8 cellular contexts compared by ENCODE assay signal in the genomic region with DNA sequence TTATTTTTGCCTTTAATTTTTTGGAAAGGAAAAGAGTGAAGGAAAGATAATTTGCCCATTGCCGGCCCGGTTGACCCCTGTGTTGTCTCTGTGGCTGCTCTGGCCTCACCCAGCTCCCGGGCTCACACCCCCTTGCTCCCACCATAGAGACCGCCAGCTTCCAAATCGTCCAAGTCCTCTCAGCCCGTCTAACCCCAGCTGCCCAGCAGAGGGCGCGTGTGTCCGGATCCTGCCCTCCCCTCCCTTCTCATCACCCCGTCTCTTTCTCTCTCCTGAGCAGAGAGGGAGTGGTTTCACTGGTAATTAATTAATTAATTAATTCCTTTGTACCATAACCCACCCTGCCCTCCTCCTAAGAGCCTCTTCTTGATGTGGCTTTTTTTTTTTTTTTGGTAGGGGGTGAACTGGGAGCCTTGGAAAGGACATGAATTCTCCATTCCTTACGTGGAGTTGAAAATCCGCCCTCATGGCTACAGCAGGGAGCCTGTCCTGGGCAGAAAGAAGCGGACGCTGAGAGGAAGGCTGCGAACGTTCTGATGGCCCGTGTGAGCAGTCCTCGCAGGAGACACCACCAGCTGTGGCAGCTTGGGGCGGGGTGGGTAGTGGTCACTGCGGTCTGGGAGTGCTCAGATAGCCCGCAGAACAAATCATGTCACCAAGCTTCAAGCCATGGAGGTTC. TPM values are rescaled to one million over a fixed set of nuclear protein-coding genes. Genes with fewer than 3 reads are reported as not detected.
DNase-seq lines count a peak whose midpoint lies in the region; ATAC-seq and TF ChIP-seq lines count a peak whose summit lies in the region.

No MANE protein-coding gene starts in this region.

- peak; percentile 44 for ATAC-seq in HG03064 (IDR thresholded peaks at IDR 0.05; ENCODE audit: low read depth, unreplicated experiment)
- ATAC-seq in HG02852 (IDR thresholded peaks at IDR 0.05; ENCODE audit: unreplicated experiment), result no peak

- H3K27me3 ChIP-seq in GM06990 (replicated peaks; ENCODE audit: control insufficient read depth, insufficient read depth, low read length), result no peaks in the 10 kb centered on the region

- H3K36me3 ChIP-seq in GM06990 (ENCODE audit: control insufficient read depth, insufficient read depth, low read length), result no peaks in the 10 kb centered on the region

- no peak overlapping the region for H3K4me3 ChIP-seq in GM06990 (replicated peaks; ENCODE audit: low read depth, low read length)

- peak; percentile 95 for TF ChIP-seq CTCF in GM06990 (IDR thresholded peaks at IDR 0.05; ENCODE audit: insufficient read depth, low read length, poor library complexity, severe bottlenecking)

- DNase-seq in GM06990 (ENCODE audit: extremely low read depth, insufficient read length) (peak; percentile 70), NCI-H69 (lab: John Stamatoyannopoulos, UW) (peak; percentile 75), ecto neural progenitor cell (ENCODE audit: low spot score) (peak; percentile 87), lung microvascular endothelial cell (ENCODE audit: low read depth in 2 of 2) (peak; percentile 60 to 71)
- DNase-seq in activated CD4-positive, alpha-beta T cell treated with anti-CD3 and anti-CD28 coated beads, Interleukin-2, amount 50 U/mL, for 4 hours, result peak; percentile 55 to 67
- peak; percentile 29 to 36 for DNase-seq in stimulated activated CD8-positive, alpha-beta memory T cell treated with anti-CD3 and anti-CD28 coated beads, Interleukin-2, amount 100 ng/mL, for 1 hour (ENCODE audit: low read depth in 2 of 2)

RNA-seq across cellular contexts. Expression of a gene that starts 45.9 kb away (rescaled TPM):
- total RNA-seq in lung microvascular endothelial cell, result 4.2 and 11.6 TPM in 2 replicates

Comparison
In these comparisons a context has a peak if more than half of its experiments do, and no peak if none do; other contexts are left out.
1. DNase-seq: peak in every context shown above with its lines; median percentile 87 in ecto neural progenitor cell; 75 in NCI-H69; 70 in GM06990; 66 in lung microvascular endothelial cell; 61 in activated CD4-positive, alpha-beta T cell treated with anti-CD3 and anti-CD28 coated beads, Interleukin-2, amount 50 U/mL, for 4 hours; 32 in stimulated activated CD8-positive, alpha-beta memory T cell treated with anti-CD3 and anti-CD28 coated beads, Interleukin-2, amount 100 ng/mL, for 1 hour.